Comparison of ENCODE assay signal across 8 cellular contexts in the genomic region with DNA sequence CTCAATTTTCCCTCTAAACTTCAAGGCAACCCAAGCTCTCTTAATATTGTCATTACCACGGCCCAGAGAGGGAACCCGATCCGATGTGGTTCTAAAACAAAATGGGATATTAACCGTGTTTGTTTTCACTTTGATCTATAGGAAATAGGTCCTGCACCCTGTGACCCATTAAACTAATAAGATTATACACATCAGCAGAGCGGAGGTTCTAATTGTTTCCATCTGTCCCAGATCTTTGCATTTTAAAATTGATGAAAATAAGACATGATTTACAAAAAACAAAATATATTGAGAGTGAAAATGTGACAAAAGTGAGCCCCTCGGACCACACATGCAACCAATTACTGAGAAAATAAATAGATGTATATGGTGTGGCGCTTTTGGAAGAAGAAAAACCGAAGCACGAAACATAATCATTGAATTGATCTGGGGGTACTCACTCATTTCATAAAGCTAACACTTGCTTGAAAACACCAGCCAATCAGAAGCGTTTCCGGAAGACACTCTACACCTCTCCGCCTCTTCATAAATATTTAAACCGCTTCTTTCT.
A peak's percentile ranks its signal among the peaks of the same experiment; 100 is the strongest.
DNase-seq lines count a peak whose midpoint lies in the region; ATAC-seq, FAIRE-seq and TF ChIP-seq lines count a peak whose summit lies in the region.

No MANE protein-coding gene starts in this region.

- TF ChIP-seq CTCF in RWPE2 (IDR thresholded peaks at IDR 0.05; ENCODE audit: poor library complexity, severe bottlenecking) (no peak), endothelial cell of umbilical vein (IDR thresholded peaks at IDR 0.05; ENCODE audit: extremely low read depth in 1 of 2, insufficient read depth in 1 of 2, low read depth in 1 of 2, low read length in 2 of 2) (no peak), thyroid gland (IDR thresholded peaks at IDR 0.05) (no peak)

- H3K4me3 Mint-ChIP-seq in activated CD8-positive, alpha-beta memory T cell treated with anti-CD3 and anti-CD28 coated beads, Interleukin-2, amount 10 ng/mL, durations not matched to agents 7 days and 5 days, result peak overlapping the region; percentile 78
- H3K4me3 Mint-ChIP-seq in stimulated activated naive B cell treated with anti-CD40 and anti-IgM and Interleukin-4, amounts not matched to agents 10 μg/mL and 1 μg/mL and 100 μg/mL, for 72 hours, result peak overlapping the region; percentile 79 to 85

- peaks cover 41% of the 10 kb centered on the region for H3K4me1 Mint-ChIP-seq in activated CD8-positive, alpha-beta memory T cell treated with anti-CD3 and anti-CD28 coated beads, Interleukin-2, amount 10 ng/mL, durations not matched to agents 7 days and 5 days
- H3K4me1 Mint-ChIP-seq in stimulated activated naive B cell treated with anti-CD40 and anti-IgM and Interleukin-4, amounts not matched to agents 10 μg/mL and 1 μg/mL and 100 μg/mL, for 72 hours, result peaks cover 5 to 21% of the 10 kb centered on the region in 2 donors

- H3K27ac ChIP-seq in RWPE2 (ENCODE audit: poor library complexity, severe bottlenecking), result peak overlapping the region; percentile 45
- H3K27ac ChIP-seq in endothelial cell of umbilical vein (ENCODE audit: insufficient read depth, low read depth, low read length), result no peak overlapping the region
- no peak overlapping the region for H3K27ac ChIP-seq in thyroid gland

- CTCF ChIA-PET in activated CD8-positive, alpha-beta memory T cell treated with anti-CD3 and anti-CD28 coated beads, Interleukin-2, amount 10 ng/mL, durations not matched to agents 7 days and 5 days (lab: Charles Lee), result interaction anchor here (0.7 to 2.6 kb wide), 9 partner anchors 10 to 1299 kb away, joined by 3 to 16 read pairs (median 3); no protein-coding TSS in a partner anchor
- CTCF ChIA-PET in endothelial cell of umbilical vein (lab: Charles Lee), result interaction anchor here (1.0 to 2.0 kb wide), 10 partner anchors 10 to 1318 kb away, joined by 3 to 12 read pairs (median 4); partner anchors contain the start of gene NFE2L3

- H3K27ac Mint-ChIP-seq in activated CD8-positive, alpha-beta memory T cell treated with anti-CD3 and anti-CD28 coated beads, Interleukin-2, amount 10 ng/mL, durations not matched to agents 7 days and 5 days, result peak overlapping the region; percentile 85
- H3K27ac Mint-ChIP-seq in stimulated activated naive B cell treated with anti-CD40 and anti-IgM and Interleukin-4, amounts not matched to agents 10 μg/mL and 1 μg/mL and 100 μg/mL, for 72 hours, result peak overlapping the region; percentile 96

- H3K36me3 ChIP-seq in RWPE2 (ENCODE audit: low read depth) (no peaks in the 10 kb centered on the region), endothelial cell of umbilical vein (ENCODE audit: control insufficient read depth in 2 of 2, extremely low read depth in 1 of 2, insufficient read depth in 2 of 2, low read length in 2 of 2) (no peaks in the 10 kb centered on the region), thyroid gland (no peaks in the 10 kb centered on the region)

- H3K9ac ChIP-seq in endothelial cell of umbilical vein (replicated peaks; ENCODE audit: extremely low read depth, insufficient read depth, low read length), result no peak overlapping the region

- peaks cover 46% of the 10 kb centered on the region for H3K27me3 Mint-ChIP-seq in activated CD8-positive, alpha-beta memory T cell treated with anti-CD3 and anti-CD28 coated beads, Interleukin-2, amount 10 ng/mL, durations not matched to agents 7 days and 5 days
- peaks cover 21 to 27% of the 10 kb centered on the region in 2 donors for H3K27me3 Mint-ChIP-seq in stimulated activated naive B cell treated with anti-CD40 and anti-IgM and Interleukin-4, amounts not matched to agents 10 μg/mL and 1 μg/mL and 100 μg/mL, for 72 hours

- ATAC-seq in activated CD8-positive, alpha-beta memory T cell treated with anti-CD3 and anti-CD28 coated beads, Interleukin-2, amount 10 ng/mL, durations not matched to agents 7 days and 5 days, result no peak
- ATAC-seq in RWPE2 (ENCODE audit: low read depth), result no peak
- ATAC-seq in stimulated activated naive B cell treated with anti-CD40 and anti-IgM and Interleukin-4, amounts not matched to agents 10 μg/mL and 1 μg/mL and 100 μg/mL, for 72 hours (replicated peaks), result no peak

- H3K4me1 ChIP-seq in RWPE2 (ENCODE audit: insufficient read depth, poor library complexity, severe bottlenecking), result peaks cover 20% of the 10 kb centered on the region
- peaks cover 6% of the 10 kb centered on the region for H3K4me1 ChIP-seq in endothelial cell of umbilical vein (ENCODE audit: control insufficient read depth, extremely low read depth, insufficient read depth, low read length)
- peaks cover 0 to 1% of the 10 kb centered on the region in 2 donors for H3K4me1 ChIP-seq in thyroid gland

- POLR2A ChIA-PET in endothelial cell of umbilical vein (lab: Charles Lee), result interaction anchor here (1.3 kb wide), 1 partner anchor 338 kb away, joined by 4 read pairs; no protein-coding TSS in a partner anchor

- H3K9me3 ChIP-seq in RWPE2 (ENCODE audit: severe bottlenecking) (no peaks in the 10 kb centered on the region), endothelial cell of umbilical vein (replicated peaks; ENCODE audit: control insufficient read depth, insufficient read depth, low read length) (no peaks in the 10 kb centered on the region), thyroid gland (no peaks in the 10 kb centered on the region)

- peak overlapping the region; percentile 34 for H2AFZ ChIP-seq in endothelial cell of umbilical vein (ENCODE audit: low read depth, low read length)

- no peaks in the 10 kb centered on the region for H3K79me2 ChIP-seq in endothelial cell of umbilical vein (ENCODE audit: control insufficient read depth, insufficient read depth, low read length)

- no peak for DNase-seq in activated CD8-positive, alpha-beta memory T cell treated with anti-CD3 and anti-CD28 coated beads, Interleukin-2, amount 10 ng/mL, durations not matched to agents 7 days and 5 days
- no peak for DNase-seq in activated CD8-positive, alpha-beta memory T cell treated with anti-CD3 and anti-CD28 coated beads for 24 hours
- no peak for DNase-seq in RWPE2 (ENCODE audit: low spot score)
- DNase-seq in endothelial cell of umbilical vein (ENCODE audit: low read depth, low spot score), result no peak
- DNase-seq in stimulated activated naive B cell treated with anti-CD40 and anti-IgM and Interleukin-4, amounts not matched to agents 10 μg/mL and 1 μg/mL and 100 μg/mL, for 72 hours, result no peak
- no peak for DNase-seq in GOT3 (lab: John Stamatoyannopoulos, UW)
- DNase-seq in thyroid gland, result no peak
- DNase-seq in H4 (ENCODE audit: low spot score), result no peak

- WGBS in thyroid gland, 2 donors, result 10% methylated on average over 13 of the region's 13 CpGs

- no peak for FAIRE-seq in endothelial cell of umbilical vein (lab: Jason Lieb, UNC)

- no TSS peak for BruUV-seq in endothelial cell of umbilical vein (replicated peaks; lab: Mats Ljungman, UMichigan)

- H3K4me3 ChIP-seq in RWPE2 (ENCODE audit: severe bottlenecking) (peak overlapping the region; percentile 27), endothelial cell of umbilical vein (replicated peaks in 1 of 3; ENCODE audit: insufficient read depth in 1 of 3, low read depth in 1 of 3, low read length in 3 of 3) (peak overlapping the region in 1 of 3 experiments; percentile 43), thyroid gland (replicated peaks in 1 of 3) (no peak overlapping the region)

- peaks cover 40% of the 10 kb centered on the region for H3K27me3 ChIP-seq in RWPE2 (ENCODE audit: insufficient read depth, poor library complexity, severe bottlenecking)
- H3K27me3 ChIP-seq in endothelial cell of umbilical vein (ENCODE audit: control insufficient read depth in 2 of 2, insufficient read depth in 2 of 2, low read length in 2 of 2), result peaks cover 60 to 76% of the 10 kb centered on the region in 2 experiments
- peaks cover 90% of the 10 kb centered on the region for H3K27me3 ChIP-seq in thyroid gland

- peak overlapping the region; percentile 91 for H3K4me2 ChIP-seq in endothelial cell of umbilical vein (ENCODE audit: insufficient read depth, low read length)

- intact Hi-C loops in endothelial cell of umbilical vein (cut with micrococcal nuclease), result loop anchor here (1.0 to 10.0 kb wide), 4 partner anchors 293 to 1001 kb away; partner anchors contain the start of genes HNRNPA2B1 and SKAP2
- intact Hi-C loops in thyroid gland (cut with DNase I), result no loop called here

- no peaks in the 10 kb centered on the region for H3K9me1 ChIP-seq in endothelial cell of umbilical vein (replicated peaks; ENCODE audit: control insufficient read depth, extremely low read depth, insufficient read depth, low read length)

- H4K20me1 ChIP-seq in endothelial cell of umbilical vein (replicated peaks; ENCODE audit: control insufficient read depth, extremely low read depth, insufficient read depth, low read length), result no peaks in the 10 kb centered on the region

- dilution Hi-C loops in endothelial cell of umbilical vein (cut with MboI; ENCODE audit: extremely low pct_ligation_motif_present, low sequenced_read_pairs), result no loop called here

- no peaks in the 10 kb centered on the region for H3K9me3 Mint-ChIP-seq in activated CD8-positive, alpha-beta memory T cell treated with anti-CD3 and anti-CD28 coated beads, Interleukin-2, amount 10 ng/mL, durations not matched to agents 7 days and 5 days (ENCODE audit: low read depth)
- peaks cover 5 to 9% of the 10 kb centered on the region in 2 donors for H3K9me3 Mint-ChIP-seq in stimulated activated naive B cell treated with anti-CD40 and anti-IgM and Interleukin-4, amounts not matched to agents 10 μg/mL and 1 μg/mL and 100 μg/mL, for 72 hours

- TF ChIP-seq POLR2A in endothelial cell of umbilical vein (IDR thresholded peaks at IDR 0.05; ENCODE audit: low read depth, low read length), result no peak
- no peak for TF ChIP-seq POLR2A in thyroid gland (IDR thresholded peaks at IDR 0.05)

- H3K36me3 Mint-ChIP-seq in activated CD8-positive, alpha-beta memory T cell treated with anti-CD3 and anti-CD28 coated beads, Interleukin-2, amount 10 ng/mL, durations not matched to agents 7 days and 5 days, result peaks cover 12% of the 10 kb centered on the region
- peaks cover 0 to 18% of the 10 kb centered on the region in 2 donors for H3K36me3 Mint-ChIP-seq in stimulated activated naive B cell treated with anti-CD40 and anti-IgM and Interleukin-4, amounts not matched to agents 10 μg/mL and 1 μg/mL and 100 μg/mL, for 72 hours

TF ChIP-seq in endothelial cell of umbilical vein, 7 proteins besides CTCF, POLR2A, EP300 and RAD21 (continues in another document):
- no peak for TF ChIP-seq GATA2 (IDR thresholded peaks at IDR 0.05; ENCODE audit: insufficient read depth, insufficient read length, low read depth, low read length)
- no peak for TF ChIP-seq POLR2AphosphoS5 (IDR thresholded peaks at IDR 0.05; ENCODE audit: insufficient read depth, low read depth, low read length)
- TF ChIP-seq JUN (IDR thresholded peaks at IDR 0.05; ENCODE audit: borderline replicate concordance, insufficient read depth, insufficient read length, low read depth), result no peak
- no peak for TF ChIP-seq EZH2 (IDR thresholded peaks at IDR 0.05; ENCODE audit: borderline replicate concordance, low read depth, low read length, severe bottlenecking)
- TF ChIP-seq MAX (IDR thresholded peaks at IDR 0.05; ENCODE audit: insufficient read depth, insufficient read length), result no peak
- no peak for TF ChIP-seq FOS (IDR thresholded peaks at IDR 0.05; ENCODE audit: borderline replicate concordance, insufficient read depth, low read length)
